18 cellular contexts compared by ENCODE assay signal in the genomic region with DNA sequence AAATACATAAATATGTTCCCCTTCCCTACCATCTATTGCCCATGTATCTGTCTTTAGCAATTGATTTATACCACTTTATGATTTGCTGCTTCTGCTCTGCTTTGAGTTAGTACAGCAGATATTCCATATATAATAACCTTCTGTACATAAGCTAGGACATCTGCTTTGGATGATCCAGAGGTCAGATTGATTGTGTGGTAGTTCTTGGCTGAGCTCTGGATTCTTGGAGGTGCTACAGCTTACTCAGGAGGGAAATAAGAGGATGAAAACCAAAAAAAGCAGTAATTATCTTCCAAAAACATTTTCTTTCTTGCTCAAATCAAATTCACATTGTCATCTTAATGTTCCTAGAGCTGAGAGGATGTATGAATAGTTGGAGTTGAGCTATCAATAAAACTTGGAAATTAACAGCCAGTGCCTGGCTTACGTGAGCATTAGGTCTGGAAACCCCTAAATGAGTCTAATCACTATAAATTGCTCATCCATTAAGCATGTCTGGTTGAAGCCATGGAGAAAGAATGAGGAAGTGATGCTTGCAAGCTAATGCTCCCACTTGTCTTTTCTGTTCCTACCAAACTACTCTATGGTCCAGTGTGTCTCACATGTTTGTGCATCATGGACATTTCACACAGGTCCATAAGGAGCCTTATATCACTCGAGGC. TPM values are rescaled to one million over a fixed set of nuclear protein-coding genes. Genes with fewer than 3 reads are reported as not detected.
DNase-seq lines count a peak whose midpoint lies in the region; ATAC-seq and TF ChIP-seq lines count a peak whose summit lies in the region.
"Had no signal": no experiment of that assay in that cellular context is flagged by ENCODE, and none has a peak within 500 bp of the region (broad histone marks: within the 10 kb centered on the region; RNA-seq: fewer than 3 reads in every experiment).

No MANE protein-coding gene starts in this region.

- in situ Hi-C loops in astrocyte of the spinal cord (cut with HindIII; ENCODE audit: low sequenced_read_pairs) = no loop called here
- in situ Hi-C loops in G401 (cut with HindIII; ENCODE audit: low sequenced_read_pairs) = no loop called here

- 80 to 83% methylated on average over 2 of the region's 2 CpGs for WGBS in tibial nerve, 2 donors

- no peak overlapping the region for H3K27ac ChIP-seq in tibial nerve
- H3K27ac ChIP-seq: SK-N-MC had no signal

- H3K4me3 ChIP-seq in AG10803 (ENCODE audit: low read length) (no peak overlapping the region), astrocyte of the spinal cord (ENCODE audit: low read depth, low read length) (no peak overlapping the region), kidney epithelial cell (ENCODE audit: low read depth, low read length) (no peak overlapping the region), tibial nerve (no peak overlapping the region)
- H3K4me3 ChIP-seq: SK-N-MC had no signal

- no peaks in the 10 kb centered on the region for H3K4me1 ChIP-seq in tibial nerve

- TF ChIP-seq POLR2A in tibial nerve (IDR thresholded peaks at IDR 0.05) = no peak

- H3K27me3 ChIP-seq in kidney epithelial cell (ENCODE audit: control insufficient read depth, insufficient read depth, low read length) (no peaks in the 10 kb centered on the region), tibial nerve (no peaks in the 10 kb centered on the region)

- ATAC-seq in HG02981 (IDR thresholded peaks at IDR 0.05; ENCODE audit: unreplicated experiment) = peak; percentile 51
- no peak for ATAC-seq in HG03571 (IDR thresholded peaks at IDR 0.05; ENCODE audit: unreplicated experiment)
- ATAC-seq: stimulated activated effector memory CD8-positive, alpha-beta T cell treated with anti-CD3 and anti-CD28 coated beads, Interleukin-12 subunit alpha, Interleukin-12 subunit beta, amount 100 ng/mL, for 72 hours; WTC11 had no signal

- TF ChIP-seq CTCF in AG10803 (conservative IDR thresholded peaks at IDR 0.05; ENCODE audit: low read length) = no peak
- no peak for TF ChIP-seq CTCF in astrocyte of the spinal cord (IDR thresholded peaks at IDR 0.05; ENCODE audit: low read depth, low read length)
- TF ChIP-seq CTCF in kidney epithelial cell (IDR thresholded peaks at IDR 0.05; ENCODE audit: insufficient read depth, low read length, poor library complexity, severe bottlenecking) = no peak
- TF ChIP-seq CTCF in tibial nerve (IDR thresholded peaks at IDR 0.05) = no peak

- DNase-seq in AG10803 (ENCODE audit: low read depth) = peak; percentile 77
- peak; percentile 21 for DNase-seq in astrocyte of the spinal cord (ENCODE audit: low read depth, low spot score)
- peak; percentile 91 for DNase-seq in kidney epithelial cell (ENCODE audit: low read depth)
- DNase-seq in tibial nerve (ENCODE audit: low spot score in 2 of 2) = no peak
- DNase-seq in NCI-H1930 (lab: John Stamatoyannopoulos, UW) = no peak
- no peak for DNase-seq in G401 (ENCODE audit: low spot score)
- DNase-seq: activated T-cell treated with anti-CD3 and anti-CD28 coated beads for 4 hours; anterior cingulate cortex; KG1; NK-92 treated with Interleukin-12 subunit alpha and Interleukin-12 subunit beta, amount 100 ng/mL, for 24 hours; posterior cingulate gyrus; stimulated activated CD4-positive, alpha-beta T cell treated with anti-CD3 and anti-CD28 coated beads, Interleukin-2, amount 100 ng/mL, for 24 hours had no signal

- H3K9me3 ChIP-seq in tibial nerve = peaks cover 0 to 4% (median 0%) of the 10 kb centered on the region in 4 donors

- peaks cover 1% of the 10 kb centered on the region for H3K36me3 ChIP-seq in kidney epithelial cell (ENCODE audit: control insufficient read depth, insufficient read depth, low read length)
- no peaks in the 10 kb centered on the region for H3K36me3 ChIP-seq in tibial nerve

- TF ChIP-seq EP300 in tibial nerve (IDR thresholded peaks at IDR 0.05) = no peak

RNA-seq across cellular contexts. Expression of a gene that starts 36.3 kb away (rescaled TPM):
- total RNA-seq in kidney epithelial cell (12.9 and 17.2 TPM in 2 replicates), tibial nerve (10 to 100 TPM; 20.7 to 40.4 (median 32.6) TPM)
- total RNA-seq in G401 (2014; rRNA removed; shearing (Covaris generic)) = 21.3 and 40.7 TPM in 2 replicates

RNA-seq across cellular contexts. Expression of a gene that starts 49.0 kb away (rescaled TPM):
- total RNA-seq in kidney epithelial cell = not detected in 2 replicates
- not detected for total RNA-seq in tibial nerve
- total RNA-seq in G401 (2014; rRNA removed; shearing (Covaris generic)) = not detected in 2 replicates
- total RNA-seq: B cell, WTC11 had no signal

Comparison
In these comparisons a context has a peak if more than half of its experiments do, and no peak if none do; other contexts are left out.
1. DNase-seq: peak in AG10803 (single experiment), astrocyte of the spinal cord (single experiment) and kidney epithelial cell (single experiment); none in tibial nerve (0 of 2), NCI-H1930 (0 of 2) and G401 (single experiment).